In the genomic region with DNA sequence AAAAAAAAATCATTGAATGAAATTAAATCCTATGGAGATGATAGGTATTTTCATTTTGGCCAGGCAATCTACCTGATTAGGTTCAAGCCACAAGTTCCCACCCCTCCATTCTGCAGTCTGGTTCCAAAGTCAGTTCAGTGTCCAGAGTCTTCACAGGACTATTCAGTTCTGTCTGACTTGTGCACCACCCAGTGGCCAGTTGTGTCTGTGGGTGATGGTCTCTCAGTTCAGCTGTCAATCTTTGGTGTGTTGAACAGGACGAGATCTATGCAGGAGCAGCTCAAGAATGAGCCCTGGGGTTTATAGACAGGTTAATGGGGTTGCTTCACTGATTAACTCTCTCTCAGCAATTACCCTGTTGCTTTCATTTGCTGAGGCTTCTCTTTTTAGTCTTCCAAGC, we compare ENCODE assay signal across 8 cellular contexts. TPM values are rescaled to one million over a fixed set of nuclear protein-coding genes. Genes with fewer than 3 reads are reported as not detected.
DNase-seq lines count a peak whose midpoint lies in the region; ATAC-seq and TF ChIP-seq lines count a peak whose summit lies in the region.
"Not testable (repeated sequence)": the region's sequence is repeated elsewhere in the genome, so short reads cannot be mapped to it uniquely, and the experiment has no call there.

No MANE protein-coding gene starts in this region.

- H4K20me1 ChIP-seq in DND-41 (ENCODE audit: insufficient read depth, low read length): not testable (repeated sequence)

- POLR2A ChIA-PET in WTC11 (lab: Charles Lee): not testable (repeated sequence)

- not testable (repeated sequence) for H3K4me3 Mint-ChIP-seq in WTC11

- not testable (repeated sequence) for H3K4me2 ChIP-seq in DND-41 (ENCODE audit: insufficient read depth, low read length)

- not testable (repeated sequence) for H3K4me1 Mint-ChIP-seq in WTC11

- WGBS in psoas muscle, 3 donors: no CpG with 5 or more reads among the region's 1 CpG

- H3K36me3 Mint-ChIP-seq in WTC11: not testable (repeated sequence)

- not testable (repeated sequence) for H3K4me1 ChIP-seq in DND-41 (ENCODE audit: insufficient read depth, low read length); psoas muscle

- H3K27ac ChIP-seq in DND-41 (ENCODE audit: low read length); psoas muscle: not testable (repeated sequence)

- H3K9ac ChIP-seq in DND-41 (ENCODE audit: low read depth, low read length): not testable (repeated sequence)

- not testable (repeated sequence) for TF ChIP-seq CTCF in DND-41 (IDR thresholded peaks at IDR 0.05; ENCODE audit: borderline replicate concordance, extremely low read depth, low read length, poor library complexity, severe bottlenecking); WTC11 (IDR thresholded peaks at IDR 0.05); psoas muscle (IDR thresholded peaks at IDR 0.05)

- intact Hi-C loops in left cardiac atrium (cut with DNase I); psoas muscle (cut with DNase I): not testable (repeated sequence)

- peak; percentile 54 for ATAC-seq in DND-41 (ENCODE audit: insufficient read depth, low read depth)
- ATAC-seq in GM19351 (IDR thresholded peaks at IDR 0.05; ENCODE audit: unreplicated experiment): peak; percentile 65
- ATAC-seq in GM21529 (IDR thresholded peaks at IDR 0.05; ENCODE audit: unreplicated experiment): peak; percentile 72
- peak; percentile 70 for ATAC-seq in HG02759 (IDR thresholded peaks at IDR 0.05; ENCODE audit: unreplicated experiment)
- peak; percentile 63 for ATAC-seq in HG03378 (IDR thresholded peaks at IDR 0.05; ENCODE audit: unreplicated experiment)
- peak; percentile 25; the same call in 1 of the 2 replicates for ATAC-seq in WTC11
- peak; percentile 45 to 48 for ATAC-seq in left cardiac atrium
- ATAC-seq in psoas muscle: peak; percentile 48 to 79 (median 69)

- not testable (repeated sequence) for H3K27me3 ChIP-seq in DND-41 (ENCODE audit: insufficient read depth, low read length, poor library complexity); psoas muscle (ENCODE audit: insufficient read depth in 3 of 3, low read length in 2 of 3)

- CTCF ChIA-PET in WTC11 (lab: Charles Lee): not testable (repeated sequence)

- not testable (repeated sequence) for H2AFZ ChIP-seq in DND-41 (ENCODE audit: low read depth, low read length)

- not testable (repeated sequence) for H3K79me2 ChIP-seq in DND-41 (ENCODE audit: insufficient read depth, low read length)

- H3K36me3 ChIP-seq in DND-41 (ENCODE audit: insufficient read depth, low read length); psoas muscle (ENCODE audit: insufficient read depth in 1 of 2, low read depth in 1 of 2): not testable (repeated sequence)

- not testable (repeated sequence) for H3K27me3 Mint-ChIP-seq in WTC11 (ENCODE audit: low read depth)

- H3K27ac Mint-ChIP-seq in WTC11: not testable (repeated sequence)

- H3K9me3 Mint-ChIP-seq in WTC11: not testable (repeated sequence)

- DNase-seq in DND-41; WTC11 (ENCODE audit: low spot score); left cardiac atrium; psoas muscle: not testable (repeated sequence)

- H3K9me3 ChIP-seq in DND-41 (ENCODE audit: insufficient read depth, low read length, severe bottlenecking); psoas muscle: not testable (repeated sequence)

- H3K4me3 ChIP-seq in DND-41 (ENCODE audit: low read depth in 1 of 2, low read length in 2 of 2); psoas muscle: not testable (repeated sequence)

RNA-seq across cellular contexts. Expression of gene RGPD6, which starts 1.4 kb away (rescaled TPM):
- total RNA-seq in WTC11 (2021) (9.1 to 12.5 TPM (median 9.3 TPM) in 3 replicates), left cardiac atrium (10 to 100 TPM; 10.0 to 36.1 TPM), psoas muscle (10 to 100 TPM in 3 of 4 donors, 1 to 10 TPM in 1; 8.3 to 27.7 (median 23.8) TPM)
- polyA plus RNA-seq in psoas muscle: 10 to 100 TPM in 1 of 3 donors, 1 to 10 TPM in 2; 4.4 to 18.6 (median 6.1) TPM
